14 cellular contexts compared by ENCODE assay signal in the genomic region with DNA sequence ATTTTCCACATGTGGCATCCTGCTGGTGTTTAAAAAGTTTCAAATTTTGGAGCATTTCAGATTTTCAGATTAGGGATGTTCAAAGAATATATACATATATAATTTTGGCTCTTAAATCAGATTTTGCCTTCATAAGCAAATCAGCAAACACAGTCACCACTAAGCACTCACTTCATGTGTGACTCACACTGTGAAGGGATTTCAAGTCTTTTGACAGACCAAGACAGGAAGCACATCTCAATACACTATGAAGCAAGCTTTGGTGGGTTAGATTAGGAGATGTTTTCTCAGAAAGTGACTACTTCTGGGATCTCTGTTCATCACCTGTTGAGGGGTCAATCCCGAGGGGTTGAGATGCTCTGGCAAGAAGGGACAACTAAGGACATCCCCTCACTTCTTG.
DNase-seq lines count a peak whose midpoint lies in the region; ATAC-seq and TF ChIP-seq lines count a peak whose summit lies in the region.
"Had no signal": no experiment of that assay in that cellular context is flagged by ENCODE, and none has a peak within 500 bp of the region (broad histone marks: within the 10 kb centered on the region; RNA-seq: fewer than 3 reads in every experiment).

No MANE protein-coding gene starts in this region.

- peaks cover 18% of the 10 kb centered on the region for H3K4me1 ChIP-seq in osteoblast (ENCODE audit: insufficient read depth, low read length)

- H4K20me1 ChIP-seq in osteoblast (ENCODE audit: insufficient read depth, low read length): no peaks in the 10 kb centered on the region

- H3K4me2 ChIP-seq in osteoblast (ENCODE audit: insufficient read depth, low read length): no peak overlapping the region
- H3K4me2 ChIP-seq: GM23338 had no signal

- H3K79me2 ChIP-seq in osteoblast (ENCODE audit: insufficient read depth, low read length): no peaks in the 10 kb centered on the region

- H3K9me3 Mint-ChIP-seq in type B pancreatic cell: no peaks in the 10 kb centered on the region
- H3K9me3 Mint-ChIP-seq: GM23338 had no signal

- no peaks in the 10 kb centered on the region for H3K27me3 ChIP-seq in osteoblast (ENCODE audit: insufficient read depth, low read length)
- H3K27me3 ChIP-seq: right atrium auricular region had no signal

- TF ChIP-seq CTCF in osteoblast (IDR thresholded peaks at IDR 0.05; ENCODE audit: extremely low read depth, low read depth, low read length) (no peak), type B pancreatic cell (conservative IDR thresholded peaks at IDR 0.05) (no peak), GM20000 (IDR thresholded peaks at IDR 0.05; ENCODE audit: extremely low read depth, missing control alignments) (no peak)

- peak overlapping the region; percentile 29 for H3K27ac ChIP-seq in osteoblast (ENCODE audit: low read depth, low read length)
- H3K27ac ChIP-seq: right atrium auricular region had no signal

- no peak overlapping the region for H3K27ac Mint-ChIP-seq in type B pancreatic cell
- H3K27ac Mint-ChIP-seq: activated CD4-positive, alpha-beta T cell treated with anti-CD3 and anti-CD28 coated beads for 36 hours; GM23338 had no signal

- H3K4me1 Mint-ChIP-seq in type B pancreatic cell (ENCODE audit: unreplicated experiment): peaks cover 8% of the 10 kb centered on the region
- H3K4me1 Mint-ChIP-seq: activated CD4-positive, alpha-beta T cell treated with anti-CD3 and anti-CD28 coated beads for 36 hours had no signal

- H3K27me3 Mint-ChIP-seq in type B pancreatic cell: no peaks in the 10 kb centered on the region

- H3K36me3 ChIP-seq in osteoblast (ENCODE audit: insufficient read depth, low read length): no peaks in the 10 kb centered on the region
- H3K36me3 ChIP-seq: right atrium auricular region had no signal

- H3K9me3 ChIP-seq in osteoblast (ENCODE audit: low read depth, low read length): no peaks in the 10 kb centered on the region
- H3K9me3 ChIP-seq: right atrium auricular region had no signal

- no peaks in the 10 kb centered on the region for H3K36me3 Mint-ChIP-seq in type B pancreatic cell

- H3K4me3 ChIP-seq in osteoblast (ENCODE audit: insufficient read depth, low read length): no peak overlapping the region
- H3K4me3 ChIP-seq: GM23338, right atrium auricular region had no signal

- H2AFZ ChIP-seq in osteoblast (ENCODE audit: low read length): no peak overlapping the region
- H2AFZ ChIP-seq: GM23338 had no signal

- H3K4me3 Mint-ChIP-seq in type B pancreatic cell: no peak overlapping the region
- H3K4me3 Mint-ChIP-seq: activated CD4-positive, alpha-beta T cell treated with anti-CD3 and anti-CD28 coated beads for 36 hours; GM23338 had no signal

- ATAC-seq in HG03432 (IDR thresholded peaks at IDR 0.05; ENCODE audit: unreplicated experiment): no peak
- ATAC-seq: activated CD4-positive, alpha-beta T cell treated with anti-CD3 and anti-CD28 coated beads for 36 hours; GM23338 had no signal

- peak; percentile 72 for DNase-seq in ELR (ENCODE audit: low read depth)
- peak; percentile 76 for DNase-seq in NCI-H226
- peak; percentile 47 for DNase-seq in dermis blood vessel endothelial cell
- peak; percentile 89 for DNase-seq in osteoblast (ENCODE audit: insufficient read length, low spot score, missing footprints)
- DNase-seq in type B pancreatic cell (ENCODE audit: extremely low spot score, unreplicated experiment): no peak
- DNase-seq in GM20000 (ENCODE audit: low spot score): no peak
- no peak for DNase-seq in activated effector memory CD4-positive, alpha-beta T cell treated with anti-CD3 and anti-CD28 coated beads, Interleukin-2, amount 50 U/mL, for 16 hours
- DNase-seq: activated CD4-positive, alpha-beta T cell treated with anti-CD3 and anti-CD28 coated beads for 36 hours; Calu3; NCI-H146; NCI-H774 had no signal

Comparison
In these comparisons a context has a peak if more than half of its experiments do, and no peak if none do; other contexts are left out.
1. DNase-seq: peak in ELR (single experiment), NCI-H226 (single experiment), dermis blood vessel endothelial cell (single experiment) and osteoblast (single experiment); none in type B pancreatic cell (single experiment), GM20000 (single experiment) and activated effector memory CD4-positive, alpha-beta T cell treated with anti-CD3 and anti-CD28 coated beads, Interleukin-2, amount 50 U/mL, for 16 hours (single experiment).